Comparison of ENCODE assay signal across 8 cellular contexts in genomic region chr5:102755691-102756371, GRCh38. TPM values are rescaled to one million over a fixed set of nuclear protein-coding genes. Genes with fewer than 3 reads are reported as not detected.
DNase-seq lines count a peak whose midpoint lies in the region; TF ChIP-seq lines count a peak whose summit lies in the region.

No MANE protein-coding gene starts in this region.

- peak overlapping the region; percentile 94 for H3K4me3 Mint-ChIP-seq in progenitor cell of endocrine pancreas (ENCODE audit: low read depth)

- H3K27ac ChIP-seq in GM23248 (peak overlapping the region; percentile 60), uterus (peak overlapping the region; percentile 54 to 79)

- in situ Hi-C loops in GM23248 (cut with MboI): no loop called here
- in situ Hi-C loops in SK-MEL-5 (cut with HindIII; ENCODE audit: low pct_unique_long_range_greater_than_20kb, low sequenced_read_pairs): no loop called here

- TF ChIP-seq POLR2A in uterus (IDR thresholded peaks at IDR 0.05): peak; percentile 18 to 37

- peak overlapping the region; percentile 97 for H3K4me2 ChIP-seq in GM23248 (ENCODE audit: unreplicated experiment)

- H3K4me1 Mint-ChIP-seq in progenitor cell of endocrine pancreas (ENCODE audit: low read depth): peaks cover 6% of the 10 kb centered on the region

- 0 to 2% methylated on average over 29 of the region's 29 CpGs for WGBS in GM23248 (ENCODE audit: low coverage in 1 of 2, low lambda C conversion rate in 2 of 2, missing lambda C conversion rate in 2 of 2), 2 experiments

- peaks cover 27% of the 10 kb centered on the region for H3K27me3 Mint-ChIP-seq in progenitor cell of endocrine pancreas

- no peaks in the 10 kb centered on the region for H3K36me3 ChIP-seq in GM23248 (ENCODE audit: low read depth)
- no peaks in the 10 kb centered on the region for H3K36me3 ChIP-seq in uterus

- peak overlapping the region; percentile 93 for H2AFZ ChIP-seq in GM23248

- peak overlapping the region; percentile 98 for H3K27ac Mint-ChIP-seq in progenitor cell of endocrine pancreas

- no peak for TF ChIP-seq CTCF in progenitor cell of endocrine pancreas (IDR thresholded peaks at IDR 0.05; ENCODE audit: unreplicated experiment)
- no peak for TF ChIP-seq CTCF in uterus (IDR thresholded peaks at IDR 0.05)

- intact Hi-C loops in cardiac septum (cut with DNase I) (loop anchor here (1.0 to 2.0 kb wide), 2 partner anchors 110 to 363 kb away; no protein-coding TSS in a partner anchor), uterus (cut with DNase I; ENCODE audit: low total_unique reads) (no loop called here)

- H3K9me2 ChIP-seq in GM23248 (ENCODE audit: insufficient read depth): no peaks in the 10 kb centered on the region

- H3F3A ChIP-seq in GM23248 (ENCODE audit: insufficient read depth): no peaks in the 10 kb centered on the region

- H3K4me3 ChIP-seq in GM23248 (peak overlapping the region; percentile 93), uterus (peak overlapping the region; percentile 57 to 75)

- peak; percentile 93 for DNase-seq in ELR (ENCODE audit: low read depth)
- peak; percentile 93 for DNase-seq in GM23248
- peak; percentile 61 to 67 for DNase-seq in Kasumi-1 (lab: John Stamatoyannopoulos, UW)
- DNase-seq in SK-MEL-5 (ENCODE audit: low read depth, low spot score): peak; percentile 40
- DNase-seq in activated naive CD4-positive, alpha-beta T cell treated with anti-CD3 and anti-CD28 coated beads, Interleukin-2, amount 50 U/mL, for 16 hours: peak; percentile 73
- DNase-seq in cardiac septum (ENCODE audit: low spot score): peak; percentile 86
- DNase-seq in progenitor cell of endocrine pancreas (ENCODE audit: low spot score, unreplicated experiment): peak; percentile 35
- peak; percentile 41 to 57 for DNase-seq in uterus

- H3K36me3 Mint-ChIP-seq in progenitor cell of endocrine pancreas (ENCODE audit: insufficient read depth): no peaks in the 10 kb centered on the region

- H3K27me3 ChIP-seq in GM23248 (replicated peaks; ENCODE audit: insufficient read depth): no peaks in the 10 kb centered on the region
- H3K27me3 ChIP-seq in uterus: no peaks in the 10 kb centered on the region

- H3K9me3 ChIP-seq in GM23248 (ENCODE audit: low read depth) (no peaks in the 10 kb centered on the region), uterus (no peaks in the 10 kb centered on the region)

- peak overlapping the region; percentile 88 for H3K9ac ChIP-seq in GM23248

- no peaks in the 10 kb centered on the region for H3K9me3 Mint-ChIP-seq in progenitor cell of endocrine pancreas (ENCODE audit: low read depth)

- H3K4me1 ChIP-seq in GM23248 (ENCODE audit: insufficient read depth) (peaks cover 32% of the 10 kb centered on the region), uterus (no peaks in the 10 kb centered on the region)

- H3K79me2 ChIP-seq in GM23248 (ENCODE audit: insufficient read depth): peaks cover 55% of the 10 kb centered on the region

- H4K20me1 ChIP-seq in GM23248 (ENCODE audit: insufficient read depth): no peaks in the 10 kb centered on the region

RNA-seq across cellular contexts. Expression of gene PAM, which starts 0.7 kb away (rescaled TPM):
- total RNA-seq in GM23248 (2014; rRNA removed; shearing (Covaris generic)): 460 and 499 TPM in 2 replicates
- polyA plus RNA-seq in GM23248 (2016; fragmentation: Nextera tagmentation; extraction: Ambion mirVana): 429 and 430 TPM in 2 replicates
- total RNA-seq in SK-MEL-5 (2014; rRNA removed; shearing (Covaris generic)): 464 and 472 TPM in 2 replicates
- 746 and 801 TPM in 2 replicates for polyA plus RNA-seq in SK-MEL-5 (2015; cell fraction: cytosol; rRNA removed)
- 170 and 182 TPM in 2 replicates for polyA plus RNA-seq in SK-MEL-5 (2015; cell fraction: nucleus; rRNA removed)
- 1,080 TPM for total RNA-seq in cardiac septum
- total RNA-seq in progenitor cell of endocrine pancreas: 111 and 142 TPM in 2 replicates
- total RNA-seq in uterus: 100 to 1,000 TPM; 101 to 502 (median 168) TPM

Comparison
In these comparisons a context has a peak if more than half of its experiments do, and no peak if none do; other contexts are left out.
1. Peak in every context shown above with its lines: DNase-seq, H3K4me3 ChIP-seq and H3K27ac ChIP-seq.
2. DNase-seq: peak in every context shown above with its lines; median percentile 93 in ELR; 93 in GM23248; 86 in cardiac septum; 73 in activated naive CD4-positive, alpha-beta T cell treated with anti-CD3 and anti-CD28 coated beads, Interleukin-2, amount 50 U/mL, for 16 hours; 64 in Kasumi-1; 49 in uterus; 40 in SK-MEL-5; 35 in progenitor cell of endocrine pancreas.